In the genomic region with DNA sequence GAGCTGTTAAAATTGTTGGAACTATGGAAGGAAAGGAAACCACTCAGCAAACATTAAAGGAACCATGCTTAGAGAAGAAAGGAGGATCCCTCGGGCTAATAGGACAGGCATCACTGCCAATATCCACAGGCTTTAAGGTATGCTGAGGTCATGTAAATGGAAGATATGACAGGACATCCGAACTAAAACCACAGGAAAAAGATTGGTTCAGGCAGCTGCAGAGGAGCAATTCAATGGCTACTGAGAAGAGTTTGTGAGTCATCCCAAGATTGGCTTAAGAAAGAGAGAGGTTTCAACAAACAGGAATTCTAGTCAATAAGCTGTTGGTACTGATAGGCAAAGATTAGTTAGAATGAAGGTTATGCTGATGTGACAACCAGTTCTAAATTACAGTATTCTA, we compare ENCODE assay signal across 21 cellular contexts.
A peak's percentile ranks its signal among the peaks of the same experiment; 100 is the strongest.
DNase-seq lines count a peak whose midpoint lies in the region; ATAC-seq and TF ChIP-seq lines count a peak whose summit lies in the region.
"Had no signal": no experiment of that assay in that cellular context is flagged by ENCODE, and none has a peak within 500 bp of the region (broad histone marks: within the 10 kb centered on the region; RNA-seq: fewer than 3 reads in every experiment).

No MANE protein-coding gene starts in this region.

- DNase-seq in A172 (ENCODE audit: low spot score) = peak; percentile 37
- peak; percentile 49 for DNase-seq in HS-5 (ENCODE audit: low read depth)
- peak; percentile 75 for DNase-seq in amniotic epithelial cell (ENCODE audit: low read depth)
- peak; percentile 10 to 16 for DNase-seq in foreskin fibroblast
- no peak for DNase-seq in NCI-H2029 treated with DMSO at 0.1 percent for 48 hours (lab: John Stamatoyannopoulos, UW)
- no peak for DNase-seq in occipital lobe (lab: John Stamatoyannopoulos, UW)
- DNase-seq in NCI-H524 (lab: John Stamatoyannopoulos, UW) = no peak
- DNase-seq: activated CD4-positive, alpha-beta T cell treated with anti-CD3 and anti-CD28 coated beads, Interleukin-2, amount 50 U/mL, for 4 hours; activated gamma-delta T cell treated with Interleukin-2 at 50 U/mL for 16 hours; activated T-cell treated with anti-CD3 and anti-CD28 coated beads for 4 hours; amygdala; Calu3; foreskin melanocyte; hypothalamus; kidney; naive thymus-derived CD4-positive, alpha-beta T cell; NCI-H526; SHP77 had no signal

- no peak for ATAC-seq in HG03469 (IDR thresholded peaks at IDR 0.05; ENCODE audit: unreplicated experiment)
- ATAC-seq: HCT116; naive thymus-derived CD4-positive, alpha-beta T cell had no signal

- no peak overlapping the region for H3K4me3 ChIP-seq in foreskin fibroblast (ENCODE audit: low read depth in 1 of 2, low read length in 2 of 2)
- H3K4me3 ChIP-seq: BLaER1 treated with 17β-estradiol and CSF1 and Interleukin-3, amounts not matched to agents 10 nM and 100 nM had no signal

- TF ChIP-seq CTCF in foreskin fibroblast (IDR thresholded peaks at IDR 0.05; ENCODE audit: low read depth, low read length) = no peak

Comparison
In these comparisons a context has a peak if more than half of its experiments do, and no peak if none do; other contexts are left out.
1. DNase-seq: peak in A172 (single experiment), HS-5 (single experiment), amniotic epithelial cell (single experiment) and foreskin fibroblast (2 of 2); none in NCI-H2029 treated with DMSO at 0.1 percent for 48 hours (single experiment), occipital lobe (single experiment) and NCI-H524 (0 of 2).